ENCODE assay signal across 19 cellular contexts in genomic region chr15:69920232-69920631, GRCh38.
"Had no signal": no experiment of that assay in that cellular context is flagged by ENCODE, and none has a peak within 500 bp of the region (broad histone marks: within the 10 kb centered on the region; RNA-seq: fewer than 3 reads in every experiment).

No MANE protein-coding gene starts in this region.

- H3K27ac ChIP-seq: ascending aorta, breast epithelium, lower lobe of right lung, vagina had no signal

- FAIRE-seq: islet of Langerhans, TTC549 had no signal

- H3K4me3 ChIP-seq: ascending aorta, breast epithelium, lower lobe of right lung, vagina had no signal

- H3K4me1 Mint-ChIP-seq: activated CD4-positive, alpha-beta T cell treated with anti-CD3 and anti-CD28 coated beads for 36 hours; stimulated activated naive CD8-positive, alpha-beta T cell treated with anti-CD3 and anti-CD28 coated beads, Interleukin-15, amount 100 ng/mL, for 72 hours had no signal

- DNase-seq: activated CD4-positive, alpha-beta T cell treated with anti-CD3 and anti-CD28 coated beads for 36 hours; activated CD4-positive, alpha-beta T cell treated with anti-CD3 and anti-CD28 coated beads, Interleukin-2, amount 50 U/mL, for 48 hours; activated naive CD4-positive, alpha-beta T cell treated with anti-CD3 and anti-CD28 coated beads for 36 hours; activated T-cell treated with anti-CD3 and anti-CD28 coated beads, Interleukin-2, amount 50 U/mL, for 24 hours; effector memory CD4-positive, alpha-beta T cell; foreskin fibroblast; left colon; lower lobe of right lung; natural killer cell; stimulated activated CD4-positive, alpha-beta T cell treated with anti-CD3 and anti-CD28 coated beads, Interleukin-12 subunit alpha, Interleukin-12 subunit beta, amount 100 ng/mL, for 4 hours; stimulated activated CD4-positive, alpha-beta T cell treated with anti-CD3 and anti-CD28 coated beads, Interleukin-2, amount 100 ng/mL, for 24 hours; stimulated activated naive CD8-positive, alpha-beta T cell treated with anti-CD3 and anti-CD28 coated beads, Interleukin-15, amount 100 ng/mL, for 72 hours; trophoblast cell had no signal

- H3K27me3 ChIP-seq: ascending aorta, breast epithelium, vagina had no signal

- ATAC-seq: activated CD4-positive, alpha-beta T cell treated with anti-CD3 and anti-CD28 coated beads for 36 hours; left colon; lower lobe of right lung; natural killer cell; stimulated activated naive CD8-positive, alpha-beta T cell treated with anti-CD3 and anti-CD28 coated beads, Interleukin-15, amount 100 ng/mL, for 72 hours had no signal

- H3K4me1 ChIP-seq: ascending aorta, breast epithelium, lower lobe of right lung, vagina had no signal

- H3K36me3 ChIP-seq: ascending aorta, breast epithelium, lower lobe of right lung, vagina had no signal

- H3K27me3 Mint-ChIP-seq: activated CD4-positive, alpha-beta T cell treated with anti-CD3 and anti-CD28 coated beads for 36 hours; activated T-cell treated with anti-CD3 and anti-CD28 coated beads, Interleukin-2, amount 50 U/mL, for 24 hours; stimulated activated naive CD8-positive, alpha-beta T cell treated with anti-CD3 and anti-CD28 coated beads, Interleukin-15, amount 100 ng/mL, for 72 hours had no signal

- H3K27ac Mint-ChIP-seq: activated CD4-positive, alpha-beta T cell treated with anti-CD3 and anti-CD28 coated beads for 36 hours; activated naive CD4-positive, alpha-beta T cell treated with anti-CD3 and anti-CD28 coated beads for 36 hours; activated T-cell treated with anti-CD3 and anti-CD28 coated beads, Interleukin-2, amount 50 U/mL, for 24 hours; activated T-helper 2 cell treated with anti-CD3 and anti-CD28 coated beads, Interferon-gamma antibody, Interleukin-2, Interleukin-4, amounts not matched to agents 10 μg/mL and 5 μg/mL and 100 μg/mL, durations not matched to agents 14 hours and 24 hours and 36 hours; natural killer cell; stimulated activated naive CD8-positive, alpha-beta T cell treated with anti-CD3 and anti-CD28 coated beads, Interleukin-15, amount 100 ng/mL, for 72 hours had no signal

- H3K4me3 Mint-ChIP-seq: activated CD4-positive, alpha-beta T cell treated with anti-CD3 and anti-CD28 coated beads for 36 hours; activated naive CD4-positive, alpha-beta T cell treated with anti-CD3 and anti-CD28 coated beads for 36 hours; activated T-cell treated with anti-CD3 and anti-CD28 coated beads, Interleukin-2, amount 50 U/mL, for 24 hours; natural killer cell; stimulated activated naive CD8-positive, alpha-beta T cell treated with anti-CD3 and anti-CD28 coated beads, Interleukin-15, amount 100 ng/mL, for 72 hours had no signal
